25 cellular contexts compared by ENCODE assay signal in genomic region chr20:24199493-24199892, GRCh38.
"Had no signal": no experiment of that assay in that cellular context is flagged by ENCODE, and none has a peak within 500 bp of the region (broad histone marks: within the 10 kb centered on the region; RNA-seq: fewer than 3 reads in every experiment).

No MANE protein-coding gene starts in this region.

- DNase-seq: activated CD4-positive, alpha-beta T cell treated with anti-CD3 and anti-CD28 coated beads for 36 hours; activated CD4-positive, alpha-beta T cell treated with anti-CD3 and anti-CD28 coated beads, Interleukin-2, amount 10 ng/mL, durations not matched to agents 7 days and 5 days; activated CD4-positive, alpha-beta T cell treated with anti-CD3 and anti-CD28 coated beads, Interleukin-2, amount 50 U/mL, for 48 hours; activated CD8-positive, alpha-beta T cell treated with anti-CD3 and anti-CD28 coated beads, Interleukin-2, amount 10 ng/mL, durations not matched to agents 7 days and 5 days; activated gamma-delta T cell; activated naive CD4-positive, alpha-beta T cell treated with Interleukin-2 at 50 U/mL for 16 hours; activated naive CD8-positive, alpha-beta T cell treated with anti-CD3 and anti-CD28 coated beads, Interleukin-2, amount 10 ng/mL, durations not matched to agents 7 days and 5 days; activated T-cell treated with anti-CD3 and anti-CD28 coated beads, Interleukin-2, amount 50 U/mL, for 24 hours; Karpas-422; NCI-H1105; NCI-H1417 treated with DMSO at 0.1 percent for 48 hours; NCI-H187 treated with DMSO at 0.1 percent for 48 hours; NCI-H2081; NCI-H345; NCI-H510A; NCI-H526; NCI-H748 treated with DMSO at 0.1 percent for 48 hours; SHP77; SJCRH30 had no signal

- FAIRE-seq: TTC549 had no signal

- H3K27ac ChIP-seq: ascending aorta, cardiac muscle cell, SJCRH30, SK-N-MC had no signal

- H3K4me1 ChIP-seq: ascending aorta, SJCRH30 had no signal

- H3K4me3 ChIP-seq: ascending aorta, cardiac muscle cell, SJCRH30, SK-N-MC had no signal

- H3K9me3 ChIP-seq: ascending aorta, SJCRH30 had no signal

- H3K36me3 ChIP-seq: ascending aorta, cardiac muscle cell, SJCRH30 had no signal

- H3K27me3 ChIP-seq: ascending aorta, cardiac muscle cell, SJCRH30 had no signal

- ATAC-seq: activated CD4-positive, alpha-beta T cell treated with anti-CD3 and anti-CD28 coated beads for 36 hours; activated CD4-positive, CD25-positive, alpha-beta regulatory T cell treated with anti-CD3 and anti-CD28 coated beads, Interleukin-2, amount 50 U/mL, for 24 hours; activated CD8-positive, alpha-beta T cell treated with anti-CD3 and anti-CD28 coated beads, Interleukin-2, amount 10 ng/mL, durations not matched to agents 7 days and 5 days; Panc1 had no signal
